In the genomic region with DNA sequence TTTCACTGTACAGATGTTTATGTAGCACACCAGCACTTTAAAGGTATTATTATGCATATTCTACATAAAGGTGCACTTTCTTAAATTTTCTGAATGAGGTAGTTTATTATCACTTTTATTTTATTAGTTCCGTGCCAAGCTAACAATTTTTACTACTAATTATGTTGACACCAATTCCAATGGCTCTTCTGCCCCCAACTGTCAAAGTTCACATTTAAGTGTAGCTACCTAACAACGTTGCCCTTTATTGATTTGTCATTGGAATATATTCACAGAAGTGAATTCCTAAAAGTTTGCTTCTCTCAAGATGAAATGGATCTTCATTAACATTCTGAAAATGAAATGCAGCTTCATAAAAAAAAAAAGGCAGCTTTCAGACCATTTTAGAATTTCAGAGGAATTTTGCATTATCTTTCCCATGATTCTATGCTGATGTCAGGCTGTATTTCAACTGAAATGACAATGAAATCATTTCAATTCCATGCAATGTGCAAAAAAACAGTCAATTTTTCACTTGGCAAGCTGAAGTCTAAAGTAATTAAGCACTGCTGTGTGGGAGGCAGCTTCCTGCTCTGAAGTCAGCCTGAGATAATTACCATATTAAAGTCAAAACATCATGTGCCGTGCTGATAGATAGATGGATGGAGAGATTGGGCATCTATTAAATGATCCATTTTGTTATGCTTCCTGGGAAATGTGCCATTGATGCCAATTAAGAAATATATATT, we compare ENCODE assay signal across 1 cellular context.
TF ChIP-seq lines count a peak whose summit lies in the region.

No MANE protein-coding gene starts in this region.

TF ChIP-seq in WTC11, 78 proteins besides CTCF, POLR2A, EP300 and RAD21 (continued from another document):
- TF ChIP-seq, protein P1, sequence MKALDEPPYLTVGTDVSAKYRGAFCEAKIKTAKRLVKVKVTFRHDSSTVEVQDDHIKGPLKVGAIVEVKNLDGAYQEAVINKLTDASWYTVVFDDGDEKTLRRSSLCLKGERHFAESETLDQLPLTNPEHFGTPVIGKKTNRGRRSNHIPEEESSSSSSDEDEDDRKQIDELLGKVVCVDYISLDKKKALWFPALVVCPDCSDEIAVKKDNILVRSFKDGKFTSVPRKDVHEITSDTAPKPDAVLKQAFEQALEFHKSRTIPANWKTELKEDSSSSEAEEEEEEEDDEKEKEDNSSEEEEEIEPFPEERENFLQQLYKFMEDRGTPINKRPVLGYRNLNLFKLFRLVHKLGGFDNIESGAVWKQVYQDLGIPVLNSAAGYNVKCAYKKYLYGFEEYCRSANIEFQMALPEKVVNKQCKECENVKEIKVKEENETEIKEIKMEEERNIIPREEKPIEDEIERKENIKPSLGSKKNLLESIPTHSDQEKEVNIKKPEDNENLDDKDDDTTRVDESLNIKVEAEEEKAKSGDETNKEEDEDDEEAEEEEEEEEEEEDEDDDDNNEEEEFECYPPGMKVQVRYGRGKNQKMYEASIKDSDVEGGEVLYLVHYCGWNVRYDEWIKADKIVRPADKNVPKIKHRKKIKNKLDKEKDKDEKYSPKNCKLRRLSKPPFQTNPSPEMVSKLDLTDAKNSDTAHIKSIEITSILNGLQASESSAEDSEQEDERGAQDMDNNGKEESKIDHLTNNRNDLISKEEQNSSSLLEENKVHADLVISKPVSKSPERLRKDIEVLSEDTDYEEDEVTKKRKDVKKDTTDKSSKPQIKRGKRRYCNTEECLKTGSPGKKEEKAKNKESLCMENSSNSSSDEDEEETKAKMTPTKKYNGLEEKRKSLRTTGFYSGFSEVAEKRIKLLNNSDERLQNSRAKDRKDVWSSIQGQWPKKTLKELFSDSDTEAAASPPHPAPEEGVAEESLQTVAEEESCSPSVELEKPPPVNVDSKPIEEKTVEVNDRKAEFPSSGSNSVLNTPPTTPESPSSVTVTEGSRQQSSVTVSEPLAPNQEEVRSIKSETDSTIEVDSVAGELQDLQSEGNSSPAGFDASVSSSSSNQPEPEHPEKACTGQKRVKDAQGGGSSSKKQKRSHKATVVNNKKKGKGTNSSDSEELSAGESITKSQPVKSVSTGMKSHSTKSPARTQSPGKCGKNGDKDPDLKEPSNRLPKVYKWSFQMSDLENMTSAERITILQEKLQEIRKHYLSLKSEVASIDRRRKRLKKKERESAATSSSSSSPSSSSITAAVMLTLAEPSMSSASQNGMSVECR (CRISPR knock-in tag; IDR thresholded peaks at IDR 0.05; ENCODE audit: borderline replicate concordance), result no peak
- TF ChIP-seq, protein P2, sequence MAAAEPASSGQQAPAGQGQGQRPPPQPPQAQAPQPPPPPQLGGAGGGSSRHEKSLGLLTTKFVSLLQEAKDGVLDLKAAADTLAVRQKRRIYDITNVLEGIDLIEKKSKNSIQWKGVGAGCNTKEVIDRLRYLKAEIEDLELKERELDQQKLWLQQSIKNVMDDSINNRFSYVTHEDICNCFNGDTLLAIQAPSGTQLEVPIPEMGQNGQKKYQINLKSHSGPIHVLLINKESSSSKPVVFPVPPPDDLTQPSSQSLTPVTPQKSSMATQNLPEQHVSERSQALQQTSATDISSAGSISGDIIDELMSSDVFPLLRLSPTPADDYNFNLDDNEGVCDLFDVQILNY (CRISPR knock-in tag; IDR thresholded peaks at IDR 0.05), result no peak
- TF ChIP-seq NR3C1 (CRISPR knock-in tag; conservative IDR thresholded peaks at IDR 0.05; ENCODE audit: low read depth) (no peak), EMX1 (CRISPR knock-in tag; IDR thresholded peaks at IDR 0.05) (no peak), HMGA2 (CRISPR knock-in tag; IDR thresholded peaks at IDR 0.05) (no peak), ZNF263 (CRISPR knock-in tag; IDR thresholded peaks at IDR 0.05; ENCODE audit: low read depth) (no peak), ZNF416 (CRISPR knock-in tag; IDR thresholded peaks at IDR 0.05) (no peak), PRRX2 (CRISPR knock-in tag; IDR thresholded peaks at IDR 0.05) (no peak)
- TF ChIP-seq, protein P3, sequence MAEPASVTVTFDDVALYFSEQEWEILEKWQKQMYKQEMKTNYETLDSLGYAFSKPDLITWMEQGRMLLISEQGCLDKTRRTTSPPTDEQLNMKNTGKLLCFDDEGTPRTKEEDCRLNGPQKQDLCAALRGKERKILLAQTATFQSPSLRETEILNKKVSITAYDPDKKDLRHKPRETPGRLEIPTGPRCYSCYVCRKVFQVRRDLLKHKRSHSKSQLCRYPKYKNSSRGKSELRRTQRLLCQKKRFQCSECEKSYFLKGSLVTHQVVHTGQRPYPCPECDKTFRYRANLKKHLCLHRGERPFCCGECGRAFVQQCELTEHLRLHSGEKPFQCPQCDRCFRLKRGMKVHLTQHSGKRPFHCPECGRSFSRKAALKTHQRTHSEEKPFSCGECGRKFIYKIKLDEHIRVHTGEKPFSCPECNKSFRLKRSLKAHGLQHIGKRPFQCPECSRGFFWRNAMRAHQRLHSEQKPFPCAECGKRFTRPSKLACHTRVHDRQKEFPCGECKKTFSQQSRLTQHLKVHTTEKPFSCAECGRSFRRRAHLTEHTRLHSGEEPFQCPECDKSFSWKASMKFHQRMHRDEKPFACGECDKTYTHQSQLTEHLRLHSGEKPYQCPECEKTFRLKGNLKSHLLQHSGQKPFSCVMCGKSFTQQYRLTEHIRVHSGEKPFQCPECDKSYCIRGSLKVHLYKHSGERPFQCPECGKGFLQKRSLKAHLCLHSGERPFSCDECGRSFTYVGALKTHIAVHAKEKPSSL (CRISPR knock-in tag; conservative IDR thresholded peaks at IDR 0.05), result no peak
- TF ChIP-seq, protein P4, sequence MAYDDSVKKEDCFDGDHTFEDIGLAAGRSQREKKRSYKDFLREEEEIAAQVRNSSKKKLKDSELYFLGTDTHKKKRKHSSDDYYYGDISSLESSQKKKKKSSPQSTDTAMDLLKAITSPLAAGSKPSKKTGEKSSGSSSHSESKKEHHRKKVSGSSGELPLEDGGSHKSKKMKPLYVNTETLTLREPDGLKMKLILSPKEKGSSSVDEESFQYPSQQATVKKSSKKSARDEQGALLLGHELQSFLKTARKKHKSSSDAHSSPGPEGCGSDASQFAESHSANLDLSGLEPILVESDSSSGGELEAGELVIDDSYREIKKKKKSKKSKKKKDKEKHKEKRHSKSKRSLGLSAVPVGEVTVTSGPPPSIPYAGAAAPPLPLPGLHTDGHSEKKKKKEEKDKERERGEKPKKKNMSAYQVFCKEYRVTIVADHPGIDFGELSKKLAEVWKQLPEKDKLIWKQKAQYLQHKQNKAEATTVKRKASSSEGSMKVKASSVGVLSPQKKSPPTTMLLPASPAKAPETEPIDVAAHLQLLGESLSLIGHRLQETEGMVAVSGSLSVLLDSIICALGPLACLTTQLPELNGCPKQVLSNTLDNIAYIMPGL (CRISPR knock-in tag; IDR thresholded peaks at IDR 0.05), result no peak
